ENCODE assay signal across 8 cellular contexts in genomic region chr17:733743-734142, GRCh38. TPM values are rescaled to one million over a fixed set of nuclear protein-coding genes. Genes with fewer than 3 reads are reported as not detected.
DNase-seq lines count a peak whose midpoint lies in the region; ATAC-seq and TF ChIP-seq lines count a peak whose summit lies in the region.

No MANE protein-coding gene starts in this region.

- peak overlapping the region; percentile 68 for H3K27ac Mint-ChIP-seq in endothelial cell (ENCODE audit: unreplicated experiment)

- H3K27ac ChIP-seq in PC-3 (ENCODE audit: low read length) (no peak overlapping the region), rectal smooth muscle tissue (ENCODE audit: low read depth, low read length) (no peak overlapping the region)

- peaks cover 15% of the 10 kb centered on the region for H3K4me1 Mint-ChIP-seq in endothelial cell (ENCODE audit: unreplicated experiment)

- TF ChIP-seq POLR2A in lower leg skin (IDR thresholded peaks at IDR 0.05) = no peak

- peaks cover 5% of the 10 kb centered on the region for H3K27me3 Mint-ChIP-seq in endothelial cell (ENCODE audit: unreplicated experiment)

- peaks cover 9% of the 10 kb centered on the region for H3K36me3 Mint-ChIP-seq in endothelial cell (ENCODE audit: low read depth, unreplicated experiment)

- DNase-seq in DMS53 (lab: John Stamatoyannopoulos, UW) = peak; percentile 44
- DNase-seq in DMS53 treated with DMSO at 0.1 percent for 48 hours (lab: John Stamatoyannopoulos, UW; ENCODE audit: unreplicated experiment) = no peak
- no peak for DNase-seq in PC-3
- no peak for DNase-seq in endothelial cell (ENCODE audit: low spot score)
- DNase-seq in GF-D8 (lab: John Stamatoyannopoulos, UW) = no peak
- DNase-seq in lower leg skin (ENCODE audit: low spot score in 2 of 2) = no peak
- DNase-seq in stimulated activated CD4-positive, alpha-beta T cell treated with anti-CD3 and anti-CD28 coated beads, Interleukin-2, amount 100 ng/mL, for 48 hours = no peak

- H3K9ac ChIP-seq in PC-3 (ENCODE audit: low read length) (peak overlapping the region; percentile 82), rectal smooth muscle tissue (ENCODE audit: low read length) (no peak overlapping the region)

- H3K9me3 ChIP-seq in PC-3 (ENCODE audit: low read length) = no peaks in the 10 kb centered on the region

- no peak for TF ChIP-seq CTCF in PC-3 (conservative IDR thresholded peaks at IDR 0.05; ENCODE audit: low read depth, low read length)
- no peak for TF ChIP-seq CTCF in endothelial cell (IDR thresholded peaks at IDR 0.05; ENCODE audit: unreplicated experiment)
- no peak for TF ChIP-seq CTCF in lower leg skin (IDR thresholded peaks at IDR 0.05)

- POLR2A ChIA-PET in PC-3 (lab: Charles Lee; ENCODE audit: unreplicated experiment) = interaction anchor here (0.6 kb wide), 1 partner anchor 18 kb away, joined by 4 read pairs; no protein-coding TSS in a partner anchor

- ATAC-seq in PC-3 = no peak

- H3K9me3 Mint-ChIP-seq in endothelial cell (ENCODE audit: unreplicated experiment) = no peaks in the 10 kb centered on the region

- H3K4me3 ChIP-seq in PC-3 (ENCODE audit: low read length) = peak overlapping the region; percentile 90
- peak overlapping the region; percentile 28 for H3K4me3 ChIP-seq in rectal smooth muscle tissue (ENCODE audit: low read length)
- H3K4me3 ChIP-seq in lower leg skin (ENCODE audit: low read depth, poor library complexity, severe bottlenecking) = no peak overlapping the region

- H3K4me1 ChIP-seq in PC-3 (ENCODE audit: insufficient read depth, low read length) = peaks cover 29% of the 10 kb centered on the region
- H3K4me1 ChIP-seq in rectal smooth muscle tissue (ENCODE audit: control insufficient read depth, insufficient read depth, low read length) = no peaks in the 10 kb centered on the region

- H3K36me3 ChIP-seq in PC-3 (ENCODE audit: low read depth, low read length) (no peaks in the 10 kb centered on the region; the same call in 1 of the 2 replicates), rectal smooth muscle tissue (ENCODE audit: control insufficient read depth, insufficient read depth, low read length) (no peaks in the 10 kb centered on the region)

- no peaks in the 10 kb centered on the region for H3F3A ChIP-seq in PC-3 (ENCODE audit: low read length, unreplicated experiment)

- peak overlapping the region; percentile 90 for H3K4me3 Mint-ChIP-seq in endothelial cell (ENCODE audit: unreplicated experiment)

- H3K9me2 ChIP-seq in PC-3 (replicated peaks; ENCODE audit: low read length) = no peaks in the 10 kb centered on the region

- intact Hi-C loops in PC-3 (cut with micrococcal nuclease) (no loop called here), lower leg skin (cut with DNase I; ENCODE audit: low total_unique reads) (no loop called here)

- no peaks in the 10 kb centered on the region for H4K20me1 ChIP-seq in PC-3 (ENCODE audit: low read length)

- BruUV-seq in PC-3 (replicated peaks; lab: Mats Ljungman, UMichigan) = no TSS peak

- CTCF ChIA-PET in PC-3 (lab: Charles Lee) = no interaction called here

- 58 to 63% methylated on average over 10 of the region's 10 CpGs for WGBS in lower leg skin, 2 donors

- peak overlapping the region; percentile 80 for H3K4me2 ChIP-seq in PC-3 (ENCODE audit: low read length)

- peaks cover 47% of the 10 kb centered on the region for H3K79me2 ChIP-seq in PC-3 (ENCODE audit: low read length)

- H3K27me3 ChIP-seq in PC-3 (ENCODE audit: low read length) = no peaks in the 10 kb centered on the region
- H3K27me3 ChIP-seq in rectal smooth muscle tissue (ENCODE audit: control insufficient read depth, insufficient read depth, low read length) = no peaks in the 10 kb centered on the region

- H2AFZ ChIP-seq in PC-3 (ENCODE audit: low read length) = 0 out of 2 replicates have a peak overlapping the region, but pooled peaks have one; percentile 69

RNA-seq across cellular contexts. Expression of gene TLCD3A, which starts 1.3 kb away (rescaled TPM):
- total RNA-seq in PC-3 (2014; rRNA removed) (10.0 and 13.9 TPM in 2 replicates), endothelial cell (ENCODE audit: unreplicated experiment) (24.6 TPM), lower leg skin (100 to 1,000 TPM in 1 of 4 donors, 10 to 100 TPM in 3; 75.2 to 111 (median 78.8) TPM)

RNA-seq across cellular contexts. Expression of gene GEMIN4, which starts 18.3 kb away (rescaled TPM):
- total RNA-seq in PC-3 (2014; rRNA removed) (24.6 and 25.0 TPM in 2 replicates), endothelial cell (ENCODE audit: unreplicated experiment) (17.7 TPM), lower leg skin (10 to 100 TPM; 27.7 to 48.3 (median 37.7) TPM)

RNA-seq across cellular contexts. Expression of gene VPS53, which starts 19.1 kb away (rescaled TPM):
- total RNA-seq in PC-3 (2014; rRNA removed) (14.5 and 21.9 TPM in 2 replicates), endothelial cell (ENCODE audit: unreplicated experiment) (60.0 TPM), lower leg skin (10 to 100 TPM; 25.6 to 44.2 (median 29.4) TPM)

RNA-seq across cellular contexts. Expression of gene GLOD4, which starts 48.3 kb away (rescaled TPM):
- total RNA-seq in PC-3 (2014; rRNA removed) (33.8 and 40.6 TPM in 2 replicates), endothelial cell (ENCODE audit: unreplicated experiment) (93.9 TPM), lower leg skin (10 to 100 TPM; 69.7 to 99.5 (median 84.0) TPM)

RNA-seq across cellular contexts. Expression of gene MRM3, which starts 48.4 kb away (rescaled TPM):
- total RNA-seq in PC-3 (2014; rRNA removed) (32.1 and 40.4 TPM in 2 replicates), endothelial cell (ENCODE audit: unreplicated experiment) (15.9 TPM), lower leg skin (10 to 100 TPM; 28.9 to 44.9 (median 35.8) TPM)
